Comparison of ENCODE assay signal across 3 cellular contexts in genomic region chr5:2272039-2272438, GRCh38.
"Had no signal": no experiment of that assay in that cellular context is flagged by ENCODE, and none has a peak within 500 bp of the region (broad histone marks: within the 10 kb centered on the region; RNA-seq: fewer than 3 reads in every experiment).

No MANE protein-coding gene starts in this region.

- H3K4me3 ChIP-seq: GM12878 had no signal

- ATAC-seq: GM12878 had no signal

- DNase-seq: GDM1, GF-D8 had no signal
